ENCODE assay signal across 16 cellular contexts in the genomic region with DNA sequence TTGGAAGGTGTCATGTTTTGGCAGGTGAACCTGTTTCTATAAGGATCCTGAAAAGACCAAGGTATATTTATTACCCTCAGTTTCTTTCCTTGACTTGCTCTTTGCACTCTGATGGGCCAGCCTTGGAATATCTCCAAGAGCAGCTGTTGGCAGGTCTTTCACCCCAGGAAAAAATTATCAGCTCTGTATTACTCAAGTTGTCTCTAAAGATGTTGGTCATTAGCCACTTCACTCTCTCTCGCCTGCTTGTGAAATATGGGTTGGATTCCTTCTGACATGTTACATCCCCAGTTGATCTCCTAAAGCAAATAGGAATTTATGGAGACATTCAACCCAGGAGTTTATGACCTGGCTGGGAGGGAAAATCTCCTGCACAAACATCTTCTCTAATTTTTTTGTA.
"Had no signal": no experiment of that assay in that cellular context is flagged by ENCODE, and none has a peak within 500 bp of the region (broad histone marks: within the 10 kb centered on the region; RNA-seq: fewer than 3 reads in every experiment).

No MANE protein-coding gene starts in this region.

- H3K4me1 Mint-ChIP-seq: activated CD4-positive, alpha-beta memory T cell treated with anti-CD3 and anti-CD28 coated beads, Interleukin-2, amount 10 ng/mL, durations not matched to agents 7 days and 5 days; activated naive CD4-positive, alpha-beta T cell treated with anti-CD3 and anti-CD28 coated beads, Interleukin-2, amount 50 U/mL, for 24 hours; memory B cell; naive thymus-derived CD8-positive, alpha-beta T cell had no signal

- DNase-seq: activated CD4-positive, alpha-beta memory T cell treated with anti-CD3 and anti-CD28 coated beads, Interleukin-2, amount 10 ng/mL, durations not matched to agents 7 days and 5 days; activated CD4-positive, alpha-beta T cell treated with anti-CD3 and anti-CD28 coated beads for 4 hours; activated effector memory CD4-positive, alpha-beta T cell treated with anti-CD3 and anti-CD28 coated beads, Interleukin-2, amount 50 U/mL, for 16 hours; activated T-cell treated with anti-CD3 and anti-CD28 coated beads, Interleukin-2, amount 50 U/mL, for 48 hours; amygdala; dermis blood vessel endothelial cell; effector memory CD8-positive, alpha-beta T cell; naive thymus-derived CD8-positive, alpha-beta T cell; posterior cingulate gyrus; stimulated activated CD4-positive, alpha-beta T cell treated with anti-CD3 and anti-CD28 coated beads, Interleukin-15, amount 100 ng/mL, for 24 hours; stimulated activated CD4-positive, alpha-beta T cell treated with anti-CD3 and anti-CD28 coated beads, Interleukin-4, amount 100 ng/mL, for 1 hour; stimulated activated naive CD4-positive, alpha-beta T cell treated with Interleukin-2 at 50 U/mL for 16 hours; T-helper 2 cell had no signal

- H3K36me3 Mint-ChIP-seq: activated naive CD4-positive, alpha-beta T cell treated with anti-CD3 and anti-CD28 coated beads, Interleukin-2, amount 50 U/mL, for 24 hours; memory B cell; naive thymus-derived CD8-positive, alpha-beta T cell had no signal

- H3K4me3 ChIP-seq: skin epidermis had no signal

- H3K4me3 Mint-ChIP-seq: activated CD4-positive, alpha-beta memory T cell treated with anti-CD3 and anti-CD28 coated beads, Interleukin-2, amount 10 ng/mL, durations not matched to agents 7 days and 5 days; activated naive CD4-positive, alpha-beta T cell treated with anti-CD3 and anti-CD28 coated beads, Interleukin-2, amount 50 U/mL, for 24 hours; effector memory CD8-positive, alpha-beta T cell; memory B cell; naive thymus-derived CD8-positive, alpha-beta T cell had no signal

- H3K9me3 Mint-ChIP-seq: activated CD4-positive, alpha-beta memory T cell treated with anti-CD3 and anti-CD28 coated beads, Interleukin-2, amount 10 ng/mL, durations not matched to agents 7 days and 5 days; activated naive CD4-positive, alpha-beta T cell treated with anti-CD3 and anti-CD28 coated beads, Interleukin-2, amount 50 U/mL, for 24 hours; memory B cell; naive thymus-derived CD8-positive, alpha-beta T cell had no signal

- H3K27me3 Mint-ChIP-seq: activated CD4-positive, alpha-beta memory T cell treated with anti-CD3 and anti-CD28 coated beads, Interleukin-2, amount 10 ng/mL, durations not matched to agents 7 days and 5 days; activated naive CD4-positive, alpha-beta T cell treated with anti-CD3 and anti-CD28 coated beads, Interleukin-2, amount 50 U/mL, for 24 hours had no signal

- H3K27ac Mint-ChIP-seq: activated CD4-positive, alpha-beta memory T cell treated with anti-CD3 and anti-CD28 coated beads, Interleukin-2, amount 10 ng/mL, durations not matched to agents 7 days and 5 days; activated naive CD4-positive, alpha-beta T cell treated with anti-CD3 and anti-CD28 coated beads, Interleukin-2, amount 50 U/mL, for 24 hours; effector memory CD8-positive, alpha-beta T cell; memory B cell had no signal

- ATAC-seq: effector memory CD8-positive, alpha-beta T cell; naive thymus-derived CD8-positive, alpha-beta T cell had no signal
